ENCODE assay signal across 22 cellular contexts in genomic region chr12:98916106-98916505, GRCh38.
DNase-seq lines count a peak whose midpoint lies in the region; ATAC-seq and TF ChIP-seq lines count a peak whose summit lies in the region.
"Had no signal": no experiment of that assay in that cellular context is flagged by ENCODE, and none has a peak within 500 bp of the region (broad histone marks: within the 10 kb centered on the region; RNA-seq: fewer than 3 reads in every experiment).

No MANE protein-coding gene starts in this region.

- H3K79me2 ChIP-seq in mammary epithelial cell (ENCODE audit: insufficient read depth, low read length) (no peaks in the 10 kb centered on the region), PC-3 (ENCODE audit: low read length) (no peaks in the 10 kb centered on the region)

- H3K9me3 ChIP-seq in mammary epithelial cell (replicated peaks; ENCODE audit: insufficient read depth, low read length) (no peaks in the 10 kb centered on the region), PC-3 (ENCODE audit: low read length) (no peaks in the 10 kb centered on the region)
- H3K9me3 ChIP-seq: SJCRH30 had no signal

- no peaks in the 10 kb centered on the region for H4K20me1 ChIP-seq in mammary epithelial cell (ENCODE audit: insufficient read depth, low read length)
- H4K20me1 ChIP-seq in PC-3 (ENCODE audit: low read length): no peaks in the 10 kb centered on the region

- TF ChIP-seq CTCF in MCF 10A (IDR thresholded peaks at IDR 0.05; ENCODE audit: unreplicated experiment): no peak
- no peak for TF ChIP-seq CTCF in mammary epithelial cell (conservative IDR thresholded peaks at IDR 0.05 in 1 of 2, IDR thresholded peaks at IDR 0.05 in 1 of 2; ENCODE audit: extremely low read depth in 1 of 2, insufficient read depth in 1 of 2, low read depth in 1 of 2, low read length in 2 of 2)
- no peak for TF ChIP-seq CTCF in PC-3 (conservative IDR thresholded peaks at IDR 0.05; ENCODE audit: low read depth, low read length)
- TF ChIP-seq CTCF in epithelial cell of esophagus (IDR thresholded peaks at IDR 0.05; ENCODE audit: insufficient read depth, low read depth, low read length, missing control alignments): no peak

- H3K27ac Mint-ChIP-seq in MCF 10A (ENCODE audit: low read depth, unreplicated experiment): no peak overlapping the region
- no peak overlapping the region for H3K27ac Mint-ChIP-seq in activated CD8-positive, alpha-beta memory T cell treated with anti-CD3 and anti-CD28 coated beads, Interleukin-2, amount 10 ng/mL, durations not matched to agents 7 days and 5 days
- H3K27ac Mint-ChIP-seq: CD8-positive, alpha-beta memory T cell; T-cell had no signal

- H3K36me3 ChIP-seq in mammary epithelial cell (ENCODE audit: insufficient read depth, low read length): no peaks in the 10 kb centered on the region
- H3K36me3 ChIP-seq in PC-3 (ENCODE audit: low read depth, low read length): no peaks in the 10 kb centered on the region
- H3K36me3 ChIP-seq: SJCRH30 had no signal

- H3K4me3 Mint-ChIP-seq in MCF 10A (ENCODE audit: unreplicated experiment): no peak overlapping the region
- no peak overlapping the region for H3K4me3 Mint-ChIP-seq in activated CD8-positive, alpha-beta memory T cell treated with anti-CD3 and anti-CD28 coated beads, Interleukin-2, amount 10 ng/mL, durations not matched to agents 7 days and 5 days
- H3K4me3 Mint-ChIP-seq: CD8-positive, alpha-beta memory T cell; T-cell had no signal

- intact Hi-C loops in MCF 10A (cut with micrococcal nuclease) (no loop called here), mammary epithelial cell (cut with micrococcal nuclease) (no loop called here), PC-3 (cut with micrococcal nuclease) (no loop called here)

- WGBS in mammary epithelial cell (ENCODE audit: low coverage, missing lambda C conversion rate): 62% methylated on average over 5 of the region's 5 CpGs

- H3K9me2 ChIP-seq in PC-3 (replicated peaks; ENCODE audit: low read length): no peaks in the 10 kb centered on the region

- H3K4me2 ChIP-seq in mammary epithelial cell (ENCODE audit: insufficient read depth, low read depth, low read length): no peak overlapping the region
- H3K4me2 ChIP-seq in PC-3 (ENCODE audit: low read length): no peak overlapping the region; the same call in 1 of the 2 replicates

- dilution Hi-C loops in mammary epithelial cell (cut with HindIII; ENCODE audit: low sequenced_read_pairs): no loop called here

- H3F3A ChIP-seq in PC-3 (ENCODE audit: low read length, unreplicated experiment): no peaks in the 10 kb centered on the region

- in situ Hi-C loops in mammary epithelial cell (cut with MboI; ENCODE audit: low sequenced_read_pairs in 2 of 2): no loop called here

- H3K27ac ChIP-seq in mammary epithelial cell (ENCODE audit: insufficient read depth, low read depth, low read length) (no peak overlapping the region), PC-3 (ENCODE audit: low read length) (no peak overlapping the region)
- H3K27ac ChIP-seq: C4-2B, HL-60, SJCRH30 had no signal

- peak; percentile 8 for DNase-seq in MCF 10A (ENCODE audit: unreplicated experiment)
- no peak for DNase-seq in mammary epithelial cell
- DNase-seq in PC-3: peak; percentile 62
- peak; percentile 22 for DNase-seq in epithelial cell of esophagus (ENCODE audit: low read depth)
- DNase-seq in putamen (ENCODE audit: low spot score): peak; percentile 68
- no peak for DNase-seq in activated CD8-positive, alpha-beta memory T cell treated with anti-CD3 and anti-CD28 coated beads, Interleukin-2, amount 10 ng/mL, durations not matched to agents 7 days and 5 days
- DNase-seq in middle frontal gyrus (ENCODE audit: extremely low spot score, low spot score): no peak
- DNase-seq: 8988T; Calu3; CD8-positive, alpha-beta memory T cell; DMS153; KG1; NCI-H1105 treated with DMSO at 0.1 percent for 48 hours; NCI-H2029 treated with DMSO at 0.1 percent for 48 hours; NCI-H2171 treated with DMSO at 0.1 percent for 48 hours; NCI-H69; SJCRH30; T-cell had no signal

- H2AFZ ChIP-seq in mammary epithelial cell (ENCODE audit: low read depth, low read length): no peak overlapping the region
- H2AFZ ChIP-seq in PC-3 (ENCODE audit: low read length): no peak overlapping the region

- BruUV-seq in MCF 10A (replicated peaks; lab: Mats Ljungman, UMichigan): no TSS peak
- BruUV-seq in mammary epithelial cell (replicated peaks; lab: Mats Ljungman, UMichigan): no TSS peak
- BruUV-seq in PC-3 (replicated peaks; lab: Mats Ljungman, UMichigan): no TSS peak

- H3K9ac ChIP-seq in mammary epithelial cell (ENCODE audit: insufficient read depth, low read length) (no peak overlapping the region), PC-3 (ENCODE audit: low read length) (no peak overlapping the region)

- H3K27me3 ChIP-seq in mammary epithelial cell (ENCODE audit: insufficient read depth, low read length): no peaks in the 10 kb centered on the region
- H3K27me3 ChIP-seq in PC-3 (ENCODE audit: low read length): peaks cover 30% of the 10 kb centered on the region; the same call in 1 of the 2 replicates
- H3K27me3 ChIP-seq: SJCRH30 had no signal

- H3K4me3 ChIP-seq in mammary epithelial cell (replicated peaks in 1 of 3; ENCODE audit: insufficient read depth in 1 of 3, low read depth in 2 of 3, low read length in 3 of 3): no peak overlapping the region
- H3K4me3 ChIP-seq in PC-3 (ENCODE audit: low read length): no peak overlapping the region
- no peak overlapping the region for H3K4me3 ChIP-seq in epithelial cell of esophagus (ENCODE audit: low read length)
- H3K4me3 ChIP-seq: SJCRH30 had no signal

- no peaks in the 10 kb centered on the region for H3K9me3 Mint-ChIP-seq in MCF 10A (ENCODE audit: unreplicated experiment)
- H3K9me3 Mint-ChIP-seq in activated CD8-positive, alpha-beta memory T cell treated with anti-CD3 and anti-CD28 coated beads, Interleukin-2, amount 10 ng/mL, durations not matched to agents 7 days and 5 days (ENCODE audit: low read depth): no peaks in the 10 kb centered on the region
- H3K9me3 Mint-ChIP-seq: CD8-positive, alpha-beta memory T cell; T-cell had no signal

- CTCF ChIA-PET in MCF 10A (lab: Yijun Ruan, JAX): no interaction called here
- CTCF ChIA-PET in mammary epithelial cell (lab: Charles Lee; ENCODE audit: low non-redundant PET): no interaction called here
- CTCF ChIA-PET in PC-3 (lab: Charles Lee): interaction anchor here (0.5 kb wide), 1 partner anchor 55 kb away, joined by 3 read pairs; no protein-coding TSS in a partner anchor
- CTCF ChIA-PET in activated CD8-positive, alpha-beta memory T cell treated with anti-CD3 and anti-CD28 coated beads, Interleukin-2, amount 10 ng/mL, durations not matched to agents 7 days and 5 days (lab: Charles Lee): no interaction called here

- peak; percentile 93 for ATAC-seq in PC-3
- ATAC-seq in HG02642 (IDR thresholded peaks at IDR 0.05; ENCODE audit: poor library complexity, unreplicated experiment): no peak
- ATAC-seq in activated CD8-positive, alpha-beta memory T cell treated with anti-CD3 and anti-CD28 coated beads, Interleukin-2, amount 10 ng/mL, durations not matched to agents 7 days and 5 days: no peak
- ATAC-seq: Panc1, T-cell had no signal

- POLR2A ChIA-PET in MCF 10A (lab: Yijun Ruan, JAX): interaction anchor here (0.5 kb wide), 1 partner anchor 270 kb away, joined by 3 read pairs; no protein-coding TSS in a partner anchor
- POLR2A ChIA-PET in PC-3 (lab: Charles Lee; ENCODE audit: unreplicated experiment): no interaction called here

- H3K36me3 Mint-ChIP-seq in MCF 10A (ENCODE audit: insufficient read depth, unreplicated experiment): peaks cover 6% of the 10 kb centered on the region
- H3K36me3 Mint-ChIP-seq in activated CD8-positive, alpha-beta memory T cell treated with anti-CD3 and anti-CD28 coated beads, Interleukin-2, amount 10 ng/mL, durations not matched to agents 7 days and 5 days: no peaks in the 10 kb centered on the region
- H3K36me3 Mint-ChIP-seq: CD8-positive, alpha-beta memory T cell; T-cell had no signal

- H3K4me1 ChIP-seq in mammary epithelial cell (ENCODE audit: insufficient read depth, low read length) (no peaks in the 10 kb centered on the region), PC-3 (ENCODE audit: insufficient read depth, low read length) (peaks cover 9% of the 10 kb centered on the region; the same call in 1 of the 2 replicates)

- no peaks in the 10 kb centered on the region for H3K27me3 Mint-ChIP-seq in MCF 10A (ENCODE audit: insufficient read depth, unreplicated experiment)
- peaks cover 12% of the 10 kb centered on the region for H3K27me3 Mint-ChIP-seq in activated CD8-positive, alpha-beta memory T cell treated with anti-CD3 and anti-CD28 coated beads, Interleukin-2, amount 10 ng/mL, durations not matched to agents 7 days and 5 days

- no peaks in the 10 kb centered on the region for H3K4me1 Mint-ChIP-seq in MCF 10A (ENCODE audit: insufficient read depth, unreplicated experiment)
- H3K4me1 Mint-ChIP-seq in activated CD8-positive, alpha-beta memory T cell treated with anti-CD3 and anti-CD28 coated beads, Interleukin-2, amount 10 ng/mL, durations not matched to agents 7 days and 5 days: no peaks in the 10 kb centered on the region
- H3K4me1 Mint-ChIP-seq: CD8-positive, alpha-beta memory T cell; T-cell had no signal

Comparison
In these comparisons a context has a peak if more than half of its experiments do, and no peak if none do; other contexts are left out.
1. DNase-seq: peak in MCF 10A (single experiment), PC-3 (single experiment), epithelial cell of esophagus (single experiment) and putamen (single experiment); none in mammary epithelial cell (single experiment), activated CD8-positive, alpha-beta memory T cell treated with anti-CD3 and anti-CD28 coated beads, Interleukin-2, amount 10 ng/mL, durations not matched to agents 7 days and 5 days (single experiment) and middle frontal gyrus (single experiment).